ENCODE assay signal across 13 cellular contexts in the genomic region with DNA sequence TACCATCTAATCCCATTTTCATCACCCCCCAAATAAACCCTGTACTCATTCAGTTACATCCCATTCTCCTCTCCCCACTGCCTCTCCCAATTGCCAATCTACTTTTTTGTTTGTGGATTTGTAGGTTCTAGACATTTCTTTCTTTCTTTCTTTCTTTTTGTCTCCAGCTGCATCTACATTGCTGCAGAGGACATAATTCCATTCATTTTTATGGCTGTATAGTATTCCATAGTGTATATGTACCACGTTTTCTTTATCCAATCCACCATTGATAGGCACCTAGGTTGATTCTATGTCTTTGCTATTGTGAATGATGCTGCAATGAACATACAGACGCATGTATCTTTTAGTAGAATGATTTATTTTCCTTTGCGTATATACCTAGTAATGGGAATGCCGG. TPM values are rescaled to one million over a fixed set of nuclear protein-coding genes. Genes with fewer than 3 reads are reported as not detected.
DNase-seq lines count a peak whose midpoint lies in the region; ATAC-seq and TF ChIP-seq lines count a peak whose summit lies in the region.
"Had no signal": no experiment of that assay in that cellular context is flagged by ENCODE, and none has a peak within 500 bp of the region (broad histone marks: within the 10 kb centered on the region; RNA-seq: fewer than 3 reads in every experiment).

No MANE protein-coding gene starts in this region.

- H3K9me3 Mint-ChIP-seq in brain, result peaks cover 2 to 24% (median 6%) of the 10 kb centered on the region in 5 experiments
- H3K9me3 Mint-ChIP-seq in nephron progenitor cell, result peaks cover 18% of the 10 kb centered on the region
- H3K9me3 Mint-ChIP-seq in CD4-positive, alpha-beta memory T cell, result peaks cover 0 to 17% (median 9%) of the 10 kb centered on the region in 8 donors

- H3K36me3 ChIP-seq in HAP-1 (replicated peaks), result no peaks in the 10 kb centered on the region
- no peaks in the 10 kb centered on the region for H3K36me3 ChIP-seq in CD4-positive, alpha-beta memory T cell (ENCODE audit: insufficient read depth, low read length)

- peak overlapping the region; percentile 52 for H3K4me3 ChIP-seq in AG04450 (ENCODE audit: low read depth, low read length)
- peak overlapping the region; percentile 48 for H3K4me3 ChIP-seq in HAP-1
- H3K4me3 ChIP-seq in CD4-positive, alpha-beta memory T cell (ENCODE audit: low read length in 2 of 2), result no peak overlapping the region

- no peak for DNase-seq in AG04450 (ENCODE audit: low read depth, low spot score)
- no peak for DNase-seq in HAP-1 (ENCODE audit: low spot score in 2 of 2)
- DNase-seq in nephron progenitor cell, result no peak
- DNase-seq in DMS 273 treated with DMSO at 0.1 percent for 48 hours (lab: John Stamatoyannopoulos, UW), result no peak
- DNase-seq in CD4-positive, alpha-beta memory T cell, result no peak
- DNase-seq: kidney glomerular epithelial cell, NCI-H1105 treated with DMSO at 0.1 percent for 48 hours, NCI-H446 treated with DMSO at 0.1 percent for 48 hours, T1000 had no signal

- H3K9me3 ChIP-seq in AG04450 (ENCODE audit: control insufficient read depth, insufficient read depth, low read length) (no peaks in the 10 kb centered on the region; the same call in 1 of the 2 replicates), HAP-1 (no peaks in the 10 kb centered on the region)
- H3K9me3 ChIP-seq in CD4-positive, alpha-beta memory T cell (ENCODE audit: control insufficient read depth in 1 of 2, low read length in 2 of 2), result no peaks in the 10 kb centered on the region

- CTCF ChIA-PET in AG04450 (lab: Charles Lee), result interaction anchor here (0.6 to 2.9 kb wide), 4 partner anchors 9 to 1412 kb away, joined by 3 to 17 read pairs (median 4); no protein-coding TSS in a partner anchor
- CTCF ChIA-PET in CD4-positive, alpha-beta memory T cell (lab: Charles Lee; ENCODE audit: partially characterized antibody), result no interaction called here

- H3K4me3 Mint-ChIP-seq in brain (peak overlapping the region; percentile 82 to 88 (median 84)), nephron progenitor cell (peak overlapping the region; percentile 82)
- H3K4me3 Mint-ChIP-seq in CD4-positive, alpha-beta memory T cell, result peak overlapping the region in 2 of 8 donors; percentile 1 to 51

- no peak for ATAC-seq in HG03354 (IDR thresholded peaks at IDR 0.05; ENCODE audit: poor library complexity, severe bottlenecking, unreplicated experiment)
- no peak for ATAC-seq in GM21360 (IDR thresholded peaks at IDR 0.05; ENCODE audit: unreplicated experiment)

- peaks cover 5% of the 10 kb centered on the region for H3K4me1 ChIP-seq in HAP-1
- no peaks in the 10 kb centered on the region for H3K4me1 ChIP-seq in CD4-positive, alpha-beta memory T cell (ENCODE audit: insufficient read depth, low read length)

- no peaks in the 10 kb centered on the region for H3K36me3 Mint-ChIP-seq in brain
- no peaks in the 10 kb centered on the region for H3K36me3 Mint-ChIP-seq in nephron progenitor cell (ENCODE audit: low read depth)
- H3K36me3 Mint-ChIP-seq in CD4-positive, alpha-beta memory T cell, result no peaks in the 10 kb centered on the region

- in situ Hi-C loops in HAP-1 (cut with MboI; ENCODE audit: low sequenced_read_pairs), result no loop called here

- H3K27ac Mint-ChIP-seq in brain (peak overlapping the region in 1 of 5 experiments; percentile 71), nephron progenitor cell (no peak overlapping the region)
- no peak overlapping the region for H3K27ac Mint-ChIP-seq in CD4-positive, alpha-beta memory T cell

- intact Hi-C loops in CD4-positive, alpha-beta memory T cell (cut with micrococcal nuclease), result no loop called here

- POLR2A ChIA-PET in AG04450 (lab: Yijun Ruan, JAX), result interaction anchor here (0.9 kb wide), 1 partner anchor 16 kb away, joined by 3 read pairs; no protein-coding TSS in a partner anchor
- POLR2A ChIA-PET in CD4-positive, alpha-beta memory T cell (lab: Charles Lee; ENCODE audit: partially characterized antibody), result no interaction called here

- TF ChIP-seq CTCF in AG04450 (IDR thresholded peaks at IDR 0.05; ENCODE audit: low read depth, low read length), result no peak
- no peak for TF ChIP-seq CTCF in brain (conservative IDR thresholded peaks at IDR 0.05)
- no peak for TF ChIP-seq CTCF in nephron progenitor cell (IDR thresholded peaks at IDR 0.05)

- H3K27me3 ChIP-seq in AG04450 (ENCODE audit: control insufficient read depth, insufficient read depth, low read length), result peaks cover 35% of the 10 kb centered on the region
- peaks cover 3% of the 10 kb centered on the region; the same call in 1 of the 2 replicates for H3K27me3 ChIP-seq in HAP-1 (ENCODE audit: low read depth)
- peaks cover 15% of the 10 kb centered on the region for H3K27me3 ChIP-seq in CD4-positive, alpha-beta memory T cell (ENCODE audit: insufficient read depth, low read length)

- H3K27ac ChIP-seq in AG04450 (ENCODE audit: low read depth, low read length), result no peak overlapping the region
- H3K27ac ChIP-seq in CD4-positive, alpha-beta memory T cell (ENCODE audit: low read depth, low read length), result no peak overlapping the region

- H3K4me1 Mint-ChIP-seq in brain (peaks cover 8% of the 10 kb centered on the region), nephron progenitor cell (no peaks in the 10 kb centered on the region)
- peaks cover 0 to 8% (median 6%) of the 10 kb centered on the region in 4 donors for H3K4me1 Mint-ChIP-seq in CD4-positive, alpha-beta memory T cell

- H3K27me3 Mint-ChIP-seq in brain (peaks cover 54% of the 10 kb centered on the region), nephron progenitor cell (ENCODE audit: low read depth, poor library complexity) (peaks cover 54% of the 10 kb centered on the region)
- H3K27me3 Mint-ChIP-seq in CD4-positive, alpha-beta memory T cell, result peaks cover 40 to 43% of the 10 kb centered on the region in 2 donors

RNA-seq across cellular contexts. Expression of a gene that starts 6.3 kb away (rescaled TPM):
- polyA plus RNA-seq in AG04450 (2011; rRNA removed) (0.12 and 0.21 TPM in 2 replicates), brain (ENCODE audit: insufficient read depth, low read depth, low replicate concordance) (27.2 TPM)
- not detected in 2 replicates for polyA minus RNA-seq in AG04450 (2011; rRNA and poly(A)+ RNA removed)
- not detected for total RNA-seq in CD4-positive, alpha-beta memory T cell
- not detected for polyA plus RNA-seq in CD4-positive, alpha-beta memory T cell
- total RNA-seq: dermis blood vessel endothelial cell had no signal

RNA-seq across cellular contexts. Expression of a gene that starts 50.9 kb away (rescaled TPM):
- polyA plus RNA-seq in AG04450 (2011; rRNA removed), result 0.01 TPM in 1 of 2 replicates, not detected in the other
- not detected in 2 replicates for polyA minus RNA-seq in AG04450 (2011; rRNA and poly(A)+ RNA removed)
- not detected for polyA plus RNA-seq in brain (ENCODE audit: insufficient read depth, low read depth, low replicate concordance)
- not detected for total RNA-seq in CD4-positive, alpha-beta memory T cell
- not detected for polyA plus RNA-seq in CD4-positive, alpha-beta memory T cell
- total RNA-seq: dermis blood vessel endothelial cell had no signal

Comparison
In these comparisons a context has a peak if more than half of its experiments do, and no peak if none do; other contexts are left out.
1. H3K4me3 ChIP-seq: peak in AG04450 (single experiment) and HAP-1 (single experiment); none in CD4-positive, alpha-beta memory T cell (0 of 2).
2. RNA of a gene that starts 6.3 kb away (polyA plus RNA-seq): 27.2 TPM in brain (single experiment); 0.12 to 0.21 TPM in AG04450 and not detected in CD4-positive, alpha-beta memory T cell; every median in the first group is over 10 times any median in the second.